In genomic region chr6:12254228-12254627, GRCh38 we compare ENCODE assay signal across 9 cellular contexts. TPM values are rescaled to one million over a fixed set of nuclear protein-coding genes. Genes with fewer than 3 reads are reported as not detected.
"Had no signal": no experiment of that assay in that cellular context is flagged by ENCODE, and none has a peak within 500 bp of the region (broad histone marks: within the 10 kb centered on the region; RNA-seq: fewer than 3 reads in every experiment).

No MANE protein-coding gene starts in this region.

- FAIRE-seq: HepG2, HTR-8/SVneo, K562 had no signal

- H3K27ac ChIP-seq: HL-60, KMS-11 had no signal

- DNase-seq: IMR-90, KBM-7, KG1 had no signal

- H3K4me3 ChIP-seq: K562 had no signal

- ATAC-seq: HepG2, K562 had no signal

RNA-seq across cellular contexts. Expression of gene EDN1, which starts 35.9 kb away (rescaled TPM):
- total RNA-seq: K562 had no signal
- polyA plus RNA-seq: IgD-negative memory B cell had no signal
